Comparison of ENCODE assay signal across 24 cellular contexts in the genomic region with DNA sequence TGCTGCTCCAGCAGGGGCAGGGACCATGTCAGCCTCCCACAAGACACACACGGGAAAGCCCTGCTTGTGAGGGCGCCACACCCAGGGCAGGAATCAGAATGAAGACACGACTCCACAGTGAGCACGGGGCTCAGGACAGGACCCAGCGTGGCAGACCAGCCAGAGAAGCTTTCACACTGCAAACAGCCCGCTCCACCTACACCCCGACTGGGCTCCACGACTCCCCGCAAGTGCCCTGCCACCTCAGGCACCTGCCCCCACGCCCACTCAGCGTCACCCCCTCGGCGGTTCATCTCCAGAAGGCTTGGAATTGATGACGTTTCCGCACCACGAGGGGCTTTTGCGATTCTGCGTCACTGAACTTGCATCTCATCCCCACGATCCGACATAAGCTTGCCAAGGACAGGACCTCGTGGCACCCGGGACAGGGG.
"Had no signal": no experiment of that assay in that cellular context is flagged by ENCODE, and none has a peak within 500 bp of the region (broad histone marks: within the 10 kb centered on the region; RNA-seq: fewer than 3 reads in every experiment).

No MANE protein-coding gene starts in this region.

- H3K9me3 ChIP-seq: body of pancreas, left lung, stomach, suprapubic skin, tibial nerve had no signal

- H3K36me3 Mint-ChIP-seq: mesothelial cell of epicardium; natural killer cell; stimulated activated effector memory CD8-positive, alpha-beta T cell treated with anti-CD3 and anti-CD28 coated beads, Interleukin-12 subunit alpha, Interleukin-12 subunit beta, amount 100 ng/mL, for 72 hours had no signal

- H3K9me3 Mint-ChIP-seq: activated naive CD4-positive, alpha-beta T cell treated with anti-CD3 and anti-CD28 coated beads, Interleukin-2, amount 50 U/mL, for 24 hours; mesothelial cell of epicardium; natural killer cell; stimulated activated effector memory CD8-positive, alpha-beta T cell treated with anti-CD3 and anti-CD28 coated beads, Interleukin-12 subunit alpha, Interleukin-12 subunit beta, amount 100 ng/mL, for 72 hours; T-helper 1 cell treated with Interleukin-12 subunit alpha and Interleukin-12 subunit beta and Interleukin-4 antibody, amounts not matched to agents 30 μg/mL and 1 μg/mL, for 36 hours had no signal

- H3K4me1 ChIP-seq: body of pancreas, foreskin keratinocyte, left lung had no signal

- H3K27ac ChIP-seq: body of pancreas, cardiac muscle cell, foreskin keratinocyte, left lung, stomach, suprapubic skin, tibial nerve had no signal

- H3K36me3 ChIP-seq: cardiac muscle cell, left lung, stomach, suprapubic skin, tibial nerve had no signal

- H3K4me3 ChIP-seq: body of pancreas, cardiac muscle cell, left lung, lung, suprapubic skin, tibial nerve had no signal

- H3K27me3 ChIP-seq: body of pancreas, cardiac muscle cell, foreskin keratinocyte, suprapubic skin, tibial nerve had no signal

- ATAC-seq: body of pancreas; natural killer cell; stimulated activated effector memory CD8-positive, alpha-beta T cell treated with anti-CD3 and anti-CD28 coated beads, Interleukin-12 subunit alpha, Interleukin-12 subunit beta, amount 100 ng/mL, for 72 hours had no signal

- DNase-seq: activated CD4-positive, alpha-beta T cell treated with anti-CD3 and anti-CD28 coated beads for 4 hours; activated CD4-positive, alpha-beta T cell treated with anti-CD3 and anti-CD28 coated beads, Interleukin-2, amount 50 U/mL, for 48 hours; activated CD4-positive, CD25-positive, alpha-beta regulatory T cell; activated gamma-delta T cell treated with Interleukin-2 at 50 U/mL for 16 hours; anterior cingulate cortex; body of pancreas; effector CD8-positive, alpha-beta T cell; foreskin keratinocyte; kidney glomerular epithelial cell; left lung; natural killer cell; nucleus accumbens; small intestine; stimulated activated CD4-positive, alpha-beta T cell treated with anti-CD3 and anti-CD28 coated beads, Interleukin-2, amount 100 ng/mL, for 24 hours; stomach; T1000 had no signal

- H3K27ac Mint-ChIP-seq: activated naive CD4-positive, alpha-beta T cell treated with anti-CD3 and anti-CD28 coated beads, Interleukin-2, amount 50 U/mL, for 24 hours; mesothelial cell of epicardium; natural killer cell; stimulated activated effector memory CD8-positive, alpha-beta T cell treated with anti-CD3 and anti-CD28 coated beads, Interleukin-12 subunit alpha, Interleukin-12 subunit beta, amount 100 ng/mL, for 72 hours; T-helper 1 cell treated with Interleukin-12 subunit alpha and Interleukin-12 subunit beta and Interleukin-4 antibody, amounts not matched to agents 30 μg/mL and 1 μg/mL, for 36 hours had no signal

- H3K4me3 Mint-ChIP-seq: activated naive CD4-positive, alpha-beta T cell treated with anti-CD3 and anti-CD28 coated beads, Interleukin-2, amount 50 U/mL, for 24 hours; mesothelial cell of epicardium; natural killer cell; stimulated activated effector memory CD8-positive, alpha-beta T cell treated with anti-CD3 and anti-CD28 coated beads, Interleukin-12 subunit alpha, Interleukin-12 subunit beta, amount 100 ng/mL, for 72 hours; T-helper 1 cell treated with Interleukin-12 subunit alpha and Interleukin-12 subunit beta and Interleukin-4 antibody, amounts not matched to agents 30 μg/mL and 1 μg/mL, for 36 hours had no signal
